In the genomic region with DNA sequence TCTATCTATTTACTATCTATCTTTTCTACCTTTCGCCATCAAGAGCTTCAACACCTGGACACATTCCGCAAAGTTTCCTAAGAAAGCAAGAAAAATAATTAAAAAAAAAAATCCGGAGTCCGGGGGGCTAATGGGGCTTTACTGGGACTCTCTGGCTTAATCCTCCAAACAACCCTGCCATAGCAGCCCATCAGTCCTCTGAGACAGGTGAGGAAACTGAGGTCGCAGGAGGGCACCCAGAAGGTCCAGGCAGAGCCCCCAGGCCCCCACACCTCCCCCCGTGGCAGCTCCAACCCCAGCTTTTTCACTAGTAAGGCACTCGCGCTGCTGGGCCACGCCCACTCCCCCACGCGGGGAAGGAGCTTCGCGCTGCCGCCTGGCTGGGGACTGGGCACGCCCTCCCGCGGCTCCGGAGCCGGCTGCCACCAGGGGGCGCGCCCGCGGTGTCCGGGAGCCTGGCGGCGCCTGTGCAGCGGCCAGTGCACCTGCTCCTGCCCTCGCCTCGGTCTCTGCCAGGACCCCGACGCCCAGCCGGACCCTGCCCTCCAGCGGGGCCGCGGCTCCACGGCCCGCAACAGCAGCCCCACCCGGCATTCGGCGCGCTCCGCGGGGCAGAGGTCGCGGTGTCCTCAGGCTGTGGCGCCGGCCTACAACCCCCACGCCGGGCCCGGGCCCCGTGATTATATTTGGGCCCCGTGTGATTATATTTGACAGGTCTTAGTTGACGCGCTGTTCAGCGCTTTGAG, we compare ENCODE assay signal across 1 cellular context.
TF ChIP-seq lines count a peak whose summit lies in the region.

No MANE protein-coding gene starts in this region.

TF ChIP-seq in K562, 482 proteins besides CTCF, POLR2A, EP300 and RAD21 (continued from another document and continues in another):
- TF ChIP-seq, protein P1, sequence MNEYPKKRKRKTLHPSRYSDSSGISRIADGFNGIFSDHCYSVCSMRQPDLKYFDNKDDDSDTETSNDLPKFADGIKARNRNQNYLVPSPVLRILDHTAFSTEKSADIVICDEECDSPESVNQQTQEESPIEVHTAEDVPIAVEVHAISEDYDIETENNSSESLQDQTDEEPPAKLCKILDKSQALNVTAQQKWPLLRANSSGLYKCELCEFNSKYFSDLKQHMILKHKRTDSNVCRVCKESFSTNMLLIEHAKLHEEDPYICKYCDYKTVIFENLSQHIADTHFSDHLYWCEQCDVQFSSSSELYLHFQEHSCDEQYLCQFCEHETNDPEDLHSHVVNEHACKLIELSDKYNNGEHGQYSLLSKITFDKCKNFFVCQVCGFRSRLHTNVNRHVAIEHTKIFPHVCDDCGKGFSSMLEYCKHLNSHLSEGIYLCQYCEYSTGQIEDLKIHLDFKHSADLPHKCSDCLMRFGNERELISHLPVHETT (CRISPR knock-in tag; conservative IDR thresholded peaks at IDR 0.05 in 1 of 2, IDR thresholded peaks at IDR 0.05 in 1 of 2): no peak
- TF ChIP-seq, protein P2, sequence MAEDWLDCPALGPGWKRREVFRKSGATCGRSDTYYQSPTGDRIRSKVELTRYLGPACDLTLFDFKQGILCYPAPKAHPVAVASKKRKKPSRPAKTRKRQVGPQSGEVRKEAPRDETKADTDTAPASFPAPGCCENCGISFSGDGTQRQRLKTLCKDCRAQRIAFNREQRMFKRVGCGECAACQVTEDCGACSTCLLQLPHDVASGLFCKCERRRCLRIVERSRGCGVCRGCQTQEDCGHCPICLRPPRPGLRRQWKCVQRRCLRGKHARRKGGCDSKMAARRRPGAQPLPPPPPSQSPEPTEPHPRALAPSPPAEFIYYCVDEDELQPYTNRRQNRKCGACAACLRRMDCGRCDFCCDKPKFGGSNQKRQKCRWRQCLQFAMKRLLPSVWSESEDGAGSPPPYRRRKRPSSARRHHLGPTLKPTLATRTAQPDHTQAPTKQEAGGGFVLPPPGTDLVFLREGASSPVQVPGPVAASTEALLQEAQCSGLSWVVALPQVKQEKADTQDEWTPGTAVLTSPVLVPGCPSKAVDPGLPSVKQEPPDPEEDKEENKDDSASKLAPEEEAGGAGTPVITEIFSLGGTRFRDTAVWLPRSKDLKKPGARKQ (CRISPR knock-in tag; IDR thresholded peaks at IDR 0.05): no peak
- no peak for TF ChIP-seq CAMTA2 (CRISPR knock-in tag; conservative IDR thresholded peaks at IDR 0.05)
- no peak for TF ChIP-seq SMARCB1 (IDR thresholded peaks at IDR 0.05; ENCODE audit: insufficient read length, low read depth)
- peak; percentile 35; the same call in 1 of the 2 replicates for TF ChIP-seq KLF16 (IDR thresholded peaks at IDR 0.05)
- TF ChIP-seq, protein P3, sequence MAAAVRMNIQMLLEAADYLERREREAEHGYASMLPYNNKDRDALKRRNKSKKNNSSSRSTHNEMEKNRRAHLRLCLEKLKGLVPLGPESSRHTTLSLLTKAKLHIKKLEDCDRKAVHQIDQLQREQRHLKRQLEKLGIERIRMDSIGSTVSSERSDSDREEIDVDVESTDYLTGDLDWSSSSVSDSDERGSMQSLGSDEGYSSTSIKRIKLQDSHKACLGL (CRISPR knock-in tag; IDR thresholded peaks at IDR 0.05; ENCODE audit: borderline replicate concordance, poor library complexity, severe bottlenecking): no peak
- no peak for TF ChIP-seq COPS2 (conservative IDR thresholded peaks at IDR 0.05)
- TF ChIP-seq HMGN3 (IDR thresholded peaks at IDR 0.05; ENCODE audit: borderline replicate concordance, extremely low read depth, insufficient read length, low read depth, low read length): peak; percentile 18
- TF ChIP-seq, protein P4, sequence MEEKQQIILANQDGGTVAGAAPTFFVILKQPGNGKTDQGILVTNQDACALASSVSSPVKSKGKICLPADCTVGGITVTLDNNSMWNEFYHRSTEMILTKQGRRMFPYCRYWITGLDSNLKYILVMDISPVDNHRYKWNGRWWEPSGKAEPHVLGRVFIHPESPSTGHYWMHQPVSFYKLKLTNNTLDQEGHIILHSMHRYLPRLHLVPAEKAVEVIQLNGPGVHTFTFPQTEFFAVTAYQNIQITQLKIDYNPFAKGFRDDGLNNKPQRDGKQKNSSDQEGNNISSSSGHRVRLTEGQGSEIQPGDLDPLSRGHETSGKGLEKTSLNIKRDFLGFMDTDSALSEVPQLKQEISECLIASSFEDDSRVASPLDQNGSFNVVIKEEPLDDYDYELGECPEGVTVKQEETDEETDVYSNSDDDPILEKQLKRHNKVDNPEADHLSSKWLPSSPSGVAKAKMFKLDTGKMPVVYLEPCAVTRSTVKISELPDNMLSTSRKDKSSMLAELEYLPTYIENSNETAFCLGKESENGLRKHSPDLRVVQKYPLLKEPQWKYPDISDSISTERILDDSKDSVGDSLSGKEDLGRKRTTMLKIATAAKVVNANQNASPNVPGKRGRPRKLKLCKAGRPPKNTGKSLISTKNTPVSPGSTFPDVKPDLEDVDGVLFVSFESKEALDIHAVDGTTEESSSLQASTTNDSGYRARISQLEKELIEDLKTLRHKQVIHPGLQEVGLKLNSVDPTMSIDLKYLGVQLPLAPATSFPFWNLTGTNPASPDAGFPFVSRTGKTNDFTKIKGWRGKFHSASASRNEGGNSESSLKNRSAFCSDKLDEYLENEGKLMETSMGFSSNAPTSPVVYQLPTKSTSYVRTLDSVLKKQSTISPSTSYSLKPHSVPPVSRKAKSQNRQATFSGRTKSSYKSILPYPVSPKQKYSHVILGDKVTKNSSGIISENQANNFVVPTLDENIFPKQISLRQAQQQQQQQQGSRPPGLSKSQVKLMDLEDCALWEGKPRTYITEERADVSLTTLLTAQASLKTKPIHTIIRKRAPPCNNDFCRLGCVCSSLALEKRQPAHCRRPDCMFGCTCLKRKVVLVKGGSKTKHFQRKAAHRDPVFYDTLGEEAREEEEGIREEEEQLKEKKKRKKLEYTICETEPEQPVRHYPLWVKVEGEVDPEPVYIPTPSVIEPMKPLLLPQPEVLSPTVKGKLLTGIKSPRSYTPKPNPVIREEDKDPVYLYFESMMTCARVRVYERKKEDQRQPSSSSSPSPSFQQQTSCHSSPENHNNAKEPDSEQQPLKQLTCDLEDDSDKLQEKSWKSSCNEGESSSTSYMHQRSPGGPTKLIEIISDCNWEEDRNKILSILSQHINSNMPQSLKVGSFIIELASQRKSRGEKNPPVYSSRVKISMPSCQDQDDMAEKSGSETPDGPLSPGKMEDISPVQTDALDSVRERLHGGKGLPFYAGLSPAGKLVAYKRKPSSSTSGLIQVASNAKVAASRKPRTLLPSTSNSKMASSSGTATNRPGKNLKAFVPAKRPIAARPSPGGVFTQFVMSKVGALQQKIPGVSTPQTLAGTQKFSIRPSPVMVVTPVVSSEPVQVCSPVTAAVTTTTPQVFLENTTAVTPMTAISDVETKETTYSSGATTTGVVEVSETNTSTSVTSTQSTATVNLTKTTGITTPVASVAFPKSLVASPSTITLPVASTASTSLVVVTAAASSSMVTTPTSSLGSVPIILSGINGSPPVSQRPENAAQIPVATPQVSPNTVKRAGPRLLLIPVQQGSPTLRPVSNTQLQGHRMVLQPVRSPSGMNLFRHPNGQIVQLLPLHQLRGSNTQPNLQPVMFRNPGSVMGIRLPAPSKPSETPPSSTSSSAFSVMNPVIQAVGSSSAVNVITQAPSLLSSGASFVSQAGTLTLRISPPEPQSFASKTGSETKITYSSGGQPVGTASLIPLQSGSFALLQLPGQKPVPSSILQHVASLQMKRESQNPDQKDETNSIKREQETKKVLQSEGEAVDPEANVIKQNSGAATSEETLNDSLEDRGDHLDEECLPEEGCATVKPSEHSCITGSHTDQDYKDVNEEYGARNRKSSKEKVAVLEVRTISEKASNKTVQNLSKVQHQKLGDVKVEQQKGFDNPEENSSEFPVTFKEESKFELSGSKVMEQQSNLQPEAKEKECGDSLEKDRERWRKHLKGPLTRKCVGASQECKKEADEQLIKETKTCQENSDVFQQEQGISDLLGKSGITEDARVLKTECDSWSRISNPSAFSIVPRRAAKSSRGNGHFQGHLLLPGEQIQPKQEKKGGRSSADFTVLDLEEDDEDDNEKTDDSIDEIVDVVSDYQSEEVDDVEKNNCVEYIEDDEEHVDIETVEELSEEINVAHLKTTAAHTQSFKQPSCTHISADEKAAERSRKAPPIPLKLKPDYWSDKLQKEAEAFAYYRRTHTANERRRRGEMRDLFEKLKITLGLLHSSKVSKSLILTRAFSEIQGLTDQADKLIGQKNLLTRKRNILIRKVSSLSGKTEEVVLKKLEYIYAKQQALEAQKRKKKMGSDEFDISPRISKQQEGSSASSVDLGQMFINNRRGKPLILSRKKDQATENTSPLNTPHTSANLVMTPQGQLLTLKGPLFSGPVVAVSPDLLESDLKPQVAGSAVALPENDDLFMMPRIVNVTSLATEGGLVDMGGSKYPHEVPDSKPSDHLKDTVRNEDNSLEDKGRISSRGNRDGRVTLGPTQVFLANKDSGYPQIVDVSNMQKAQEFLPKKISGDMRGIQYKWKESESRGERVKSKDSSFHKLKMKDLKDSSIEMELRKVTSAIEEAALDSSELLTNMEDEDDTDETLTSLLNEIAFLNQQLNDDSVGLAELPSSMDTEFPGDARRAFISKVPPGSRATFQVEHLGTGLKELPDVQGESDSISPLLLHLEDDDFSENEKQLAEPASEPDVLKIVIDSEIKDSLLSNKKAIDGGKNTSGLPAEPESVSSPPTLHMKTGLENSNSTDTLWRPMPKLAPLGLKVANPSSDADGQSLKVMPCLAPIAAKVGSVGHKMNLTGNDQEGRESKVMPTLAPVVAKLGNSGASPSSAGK (IDR thresholded peaks at IDR 0.05): no peak
- TF ChIP-seq HDAC8 (tag; IDR thresholded peaks at IDR 0.05): no peak
- TF ChIP-seq, protein P5, sequence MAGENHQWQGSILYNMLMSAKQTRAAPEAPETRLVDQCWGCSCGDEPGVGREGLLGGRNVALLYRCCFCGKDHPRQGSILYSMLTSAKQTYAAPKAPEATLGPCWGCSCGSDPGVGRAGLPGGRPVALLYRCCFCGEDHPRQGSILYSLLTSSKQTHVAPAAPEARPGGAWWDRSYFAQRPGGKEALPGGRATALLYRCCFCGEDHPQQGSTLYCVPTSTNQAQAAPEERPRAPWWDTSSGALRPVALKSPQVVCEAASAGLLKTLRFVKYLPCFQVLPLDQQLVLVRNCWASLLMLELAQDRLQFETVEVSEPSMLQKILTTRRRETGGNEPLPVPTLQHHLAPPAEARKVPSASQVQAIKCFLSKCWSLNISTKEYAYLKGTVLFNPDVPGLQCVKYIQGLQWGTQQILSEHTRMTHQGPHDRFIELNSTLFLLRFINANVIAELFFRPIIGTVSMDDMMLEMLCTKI (IDR thresholded peaks at IDR 0.05; ENCODE audit: partially characterized antibody): no peak
- peak; percentile 41; the same call in 1 of the 2 replicates for TF ChIP-seq BHLHE40 (IDR thresholded peaks at IDR 0.05; ENCODE audit: low read length)
- TF ChIP-seq NBN (IDR thresholded peaks at IDR 0.05; ENCODE audit: low read depth): no peak
- no peak for TF ChIP-seq CCAR2 (IDR thresholded peaks at IDR 0.05; ENCODE audit: low read depth, low read length)
- TF ChIP-seq HDGF (IDR thresholded peaks at IDR 0.05): no peak
- TF ChIP-seq ZNF445 (CRISPR knock-in tag; IDR thresholded peaks at IDR 0.05; ENCODE audit: low read depth): no peak
- no peak for TF ChIP-seq PHF20 (IDR thresholded peaks at IDR 0.05; ENCODE audit: partially characterized antibody)
- TF ChIP-seq, protein P6, sequence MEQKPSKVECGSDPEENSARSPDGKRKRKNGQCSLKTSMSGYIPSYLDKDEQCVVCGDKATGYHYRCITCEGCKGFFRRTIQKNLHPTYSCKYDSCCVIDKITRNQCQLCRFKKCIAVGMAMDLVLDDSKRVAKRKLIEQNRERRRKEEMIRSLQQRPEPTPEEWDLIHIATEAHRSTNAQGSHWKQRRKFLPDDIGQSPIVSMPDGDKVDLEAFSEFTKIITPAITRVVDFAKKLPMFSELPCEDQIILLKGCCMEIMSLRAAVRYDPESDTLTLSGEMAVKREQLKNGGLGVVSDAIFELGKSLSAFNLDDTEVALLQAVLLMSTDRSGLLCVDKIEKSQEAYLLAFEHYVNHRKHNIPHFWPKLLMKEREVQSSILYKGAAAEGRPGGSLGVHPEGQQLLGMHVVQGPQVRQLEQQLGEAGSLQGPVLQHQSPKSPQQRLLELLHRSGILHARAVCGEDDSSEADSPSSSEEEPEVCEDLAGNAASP (IDR thresholded peaks at IDR 0.05): no peak
- TF ChIP-seq PHF8 (IDR thresholded peaks at IDR 0.05; ENCODE audit: borderline replicate concordance, low read length): no peak
- TF ChIP-seq MAZ (CRISPR knock-in tag; conservative IDR thresholded peaks at IDR 0.05 in 1 of 2, IDR thresholded peaks at IDR 0.05 in 1 of 2): peak in 1 of 2 experiments; percentile 67; a peak in 3 of 4 replicates
- no peak for TF ChIP-seq CC2D1A (IDR thresholded peaks at IDR 0.05)
- TF ChIP-seq PRPF4 (IDR thresholded peaks at IDR 0.05; ENCODE audit: insufficient read depth, low read depth, low read length, poor library complexity, severe bottlenecking): no peak
- TF ChIP-seq ZNF146 (CRISPR knock-in tag; IDR thresholded peaks at IDR 0.05; ENCODE audit: unreplicated experiment): no peak
- no peak for TF ChIP-seq FOXA3 (CRISPR knock-in tag; conservative IDR thresholded peaks at IDR 0.05 in 1 of 2, IDR thresholded peaks at IDR 0.05 in 1 of 2)
- TF ChIP-seq, protein P7, sequence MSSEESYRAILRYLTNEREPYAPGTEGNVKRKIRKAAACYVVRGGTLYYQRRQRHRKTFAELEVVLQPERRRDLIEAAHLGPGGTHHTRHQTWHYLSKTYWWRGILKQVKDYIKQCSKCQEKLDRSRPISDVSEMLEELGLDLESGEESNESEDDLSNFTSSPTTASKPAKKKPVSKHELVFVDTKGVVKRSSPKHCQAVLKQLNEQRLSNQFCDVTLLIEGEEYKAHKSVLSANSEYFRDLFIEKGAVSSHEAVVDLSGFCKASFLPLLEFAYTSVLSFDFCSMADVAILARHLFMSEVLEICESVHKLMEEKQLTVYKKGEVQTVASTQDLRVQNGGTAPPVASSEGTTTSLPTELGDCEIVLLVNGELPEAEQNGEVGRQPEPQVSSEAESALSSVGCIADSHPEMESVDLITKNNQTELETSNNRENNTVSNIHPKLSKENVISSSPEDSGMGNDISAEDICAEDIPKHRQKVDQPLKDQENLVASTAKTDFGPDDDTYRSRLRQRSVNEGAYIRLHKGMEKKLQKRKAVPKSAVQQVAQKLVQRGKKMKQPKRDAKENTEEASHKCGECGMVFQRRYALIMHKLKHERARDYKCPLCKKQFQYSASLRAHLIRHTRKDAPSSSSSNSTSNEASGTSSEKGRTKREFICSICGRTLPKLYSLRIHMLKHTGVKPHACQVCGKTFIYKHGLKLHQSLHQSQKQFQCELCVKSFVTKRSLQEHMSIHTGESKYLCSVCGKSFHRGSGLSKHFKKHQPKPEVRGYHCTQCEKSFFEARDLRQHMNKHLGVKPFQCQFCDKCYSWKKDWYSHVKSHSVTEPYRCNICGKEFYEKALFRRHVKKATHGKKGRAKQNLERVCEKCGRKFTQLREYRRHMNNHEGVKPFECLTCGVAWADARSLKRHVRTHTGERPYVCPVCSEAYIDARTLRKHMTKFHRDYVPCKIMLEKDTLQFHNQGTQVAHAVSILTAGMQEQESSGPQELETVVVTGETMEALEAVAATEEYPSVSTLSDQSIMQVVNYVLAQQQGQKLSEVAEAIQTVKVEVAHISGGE (CRISPR knock-in tag; IDR thresholded peaks at IDR 0.05): no peak
- TF ChIP-seq NEUROD1 (IDR thresholded peaks at IDR 0.05; ENCODE audit: borderline replicate concordance, low read depth, low read length, partially characterized antibody): peak; percentile 18
- TF ChIP-seq MCM5 (IDR thresholded peaks at IDR 0.05; ENCODE audit: low read depth): no peak
- TF ChIP-seq POLR2B (IDR thresholded peaks at IDR 0.05; ENCODE audit: low read depth, partially characterized antibody): no peak
- no peak for TF ChIP-seq RUNX1 (IDR thresholded peaks at IDR 0.05; ENCODE audit: low read depth)
- TF ChIP-seq ZFX (CRISPR knock-in tag; IDR thresholded peaks at IDR 0.05): peak; percentile 44
- TF ChIP-seq ESRRA (IDR thresholded peaks at IDR 0.05; ENCODE audit: borderline replicate concordance, low read depth): peak; percentile 19; the same call in 1 of the 2 replicates
